ENCODE assay signal across 1 cellular context in genomic region chr3:35438101-35438500, GRCh38.
TF ChIP-seq lines count a peak whose summit lies in the region.

No MANE protein-coding gene starts in this region.

TF ChIP-seq in WTC11, 78 proteins besides CTCF, POLR2A, EP300 and RAD21 (continued from another document):
- TF ChIP-seq HMGXB4 (CRISPR knock-in tag; IDR thresholded peaks at IDR 0.05) (no peak), NFATC4 (CRISPR knock-in tag; IDR thresholded peaks at IDR 0.05) (no peak), RORB (CRISPR knock-in tag; IDR thresholded peaks at IDR 0.05) (no peak), KAT7 (CRISPR knock-in tag; IDR thresholded peaks at IDR 0.05; ENCODE audit: borderline replicate concordance) (no peak)
